In the genomic region with DNA sequence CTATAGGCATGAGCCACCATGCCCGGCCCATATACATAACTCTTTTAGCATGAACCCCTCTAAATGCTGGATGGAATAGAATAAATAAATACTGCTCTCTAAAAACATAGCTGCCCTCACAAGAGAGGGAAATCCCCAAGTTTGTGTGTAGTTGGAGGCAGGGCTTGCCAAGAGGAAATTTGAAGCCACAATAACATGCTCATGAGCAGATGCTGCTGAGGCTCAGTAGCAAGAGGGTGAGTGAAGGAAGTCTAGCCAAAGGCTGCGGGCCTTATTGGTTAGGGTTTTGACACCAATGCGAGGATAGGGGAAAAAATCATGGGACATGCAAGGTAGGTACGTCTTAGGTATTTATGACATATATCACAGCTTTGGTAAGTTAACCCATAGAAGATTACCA, we compare ENCODE assay signal across 8 cellular contexts. TPM values are rescaled to one million over a fixed set of nuclear protein-coding genes. Genes with fewer than 3 reads are reported as not detected.
A peak's percentile ranks its signal among the peaks of the same experiment; 100 is the strongest.
DNase-seq lines count a peak whose midpoint lies in the region; ATAC-seq and TF ChIP-seq lines count a peak whose summit lies in the region.

No MANE protein-coding gene starts in this region.

- no peak overlapping the region for H3K4me3 Mint-ChIP-seq in activated CD4-positive, alpha-beta T cell treated with anti-CD3 and anti-CD28 coated beads, Interleukin-2, amount 10 ng/mL, durations not matched to agents 7 days and 5 days
- H3K4me3 Mint-ChIP-seq in memory B cell: peak overlapping the region; percentile 1

- peaks cover 23% of the 10 kb centered on the region for H3K36me3 Mint-ChIP-seq in activated CD4-positive, alpha-beta T cell treated with anti-CD3 and anti-CD28 coated beads, Interleukin-2, amount 10 ng/mL, durations not matched to agents 7 days and 5 days (ENCODE audit: low read depth)
- peaks cover 2% of the 10 kb centered on the region for H3K36me3 Mint-ChIP-seq in memory B cell

- H3K4me1 ChIP-seq in esophagus muscularis mucosa (no peaks in the 10 kb centered on the region), ascending aorta (peaks cover 0 to under 1% of the 10 kb centered on the region in 2 donors), foreskin keratinocyte (no peaks in the 10 kb centered on the region)

- H3K27ac Mint-ChIP-seq in activated CD4-positive, alpha-beta T cell treated with anti-CD3 and anti-CD28 coated beads, Interleukin-2, amount 10 ng/mL, durations not matched to agents 7 days and 5 days: peak overlapping the region; percentile 83
- H3K27ac Mint-ChIP-seq in memory B cell: peak overlapping the region; percentile 87

- H3K36me3 ChIP-seq in esophagus muscularis mucosa (no peaks in the 10 kb centered on the region), ascending aorta (no peaks in the 10 kb centered on the region)

- H3K27ac ChIP-seq in esophagus muscularis mucosa (replicated peaks in 1 of 4) (no peak overlapping the region), ascending aorta (no peak overlapping the region), foreskin keratinocyte (no peak overlapping the region)

- H3K27me3 ChIP-seq in esophagus muscularis mucosa (no peaks in the 10 kb centered on the region), ascending aorta (no peaks in the 10 kb centered on the region), foreskin keratinocyte (no peaks in the 10 kb centered on the region)

- 57% methylated on average over 4 of the region's 4 CpGs for WGBS in esophagus muscularis mucosa

- H3K4me1 Mint-ChIP-seq in activated CD4-positive, alpha-beta T cell treated with anti-CD3 and anti-CD28 coated beads, Interleukin-2, amount 10 ng/mL, durations not matched to agents 7 days and 5 days: peaks cover 74% of the 10 kb centered on the region
- H3K4me1 Mint-ChIP-seq in memory B cell: peaks cover 42% of the 10 kb centered on the region

- TF ChIP-seq POLR2A in esophagus muscularis mucosa (IDR thresholded peaks at IDR 0.05; ENCODE audit: low read depth): no peak

- peak; percentile 73 for ATAC-seq in GM18868 (IDR thresholded peaks at IDR 0.05; ENCODE audit: unreplicated experiment)
- peak; percentile 71 for ATAC-seq in HG02870 (IDR thresholded peaks at IDR 0.05; ENCODE audit: unreplicated experiment)
- peak; percentile 99 for ATAC-seq in memory B cell (ENCODE audit: low read depth)
- no peak for ATAC-seq in foreskin keratinocyte

- CTCF ChIA-PET in activated CD4-positive, alpha-beta T cell treated with anti-CD3 and anti-CD28 coated beads, Interleukin-2, amount 10 ng/mL, durations not matched to agents 7 days and 5 days (lab: Charles Lee): interaction anchor here (1.0 to 3.2 kb wide), 2 partner anchors 14 to 17 kb away, joined by 5 to 14 read pairs; partner anchors contain the start of gene TPK1

- TF ChIP-seq CTCF in esophagus muscularis mucosa (IDR thresholded peaks at IDR 0.05): no peak
- TF ChIP-seq CTCF in ascending aorta (IDR thresholded peaks at IDR 0.05): no peak
- TF ChIP-seq CTCF in foreskin keratinocyte (conservative IDR thresholded peaks at IDR 0.05): no peak

- intact Hi-C loops in esophagus muscularis mucosa (cut with DNase I): no loop called here
- intact Hi-C loops in ascending aorta (cut with DNase I): no loop called here

- no peak for TF ChIP-seq EP300 in esophagus muscularis mucosa (IDR thresholded peaks at IDR 0.05)

- POLR2A ChIA-PET in activated CD4-positive, alpha-beta T cell treated with anti-CD3 and anti-CD28 coated beads, Interleukin-2, amount 10 ng/mL, durations not matched to agents 7 days and 5 days (lab: Charles Lee): interaction anchor here (2.5 kb wide), 1 partner anchor 17 kb away, joined by 12 read pairs; the partner anchor contains the start of gene TPK1

- H3K4me3 ChIP-seq in esophagus muscularis mucosa: no peak overlapping the region
- H3K4me3 ChIP-seq in ascending aorta: no peak overlapping the region

- peak; percentile 65 for DNase-seq in activated CD4-positive, alpha-beta T cell treated with anti-CD3 and anti-CD28 coated beads, Interleukin-2, amount 10 ng/mL, durations not matched to agents 7 days and 5 days
- DNase-seq in memory B cell (ENCODE audit: low spot score in 2 of 2) (peak in 1 of 2 donors; percentile 65), NCI-H2107 treated with DMSO at 0.1 percent for 48 hours (lab: John Stamatoyannopoulos, UW; ENCODE audit: unreplicated experiment) (no peak), esophagus muscularis mucosa (ENCODE audit: extremely low spot score) (no peak), ascending aorta (ENCODE audit: low spot score in 2 of 2) (no peak), foreskin keratinocyte (no peak)

- no peaks in the 10 kb centered on the region for H3K9me3 ChIP-seq in esophagus muscularis mucosa
- H3K9me3 ChIP-seq in ascending aorta: no peaks in the 10 kb centered on the region

- H3K27me3 Mint-ChIP-seq in activated CD4-positive, alpha-beta T cell treated with anti-CD3 and anti-CD28 coated beads, Interleukin-2, amount 10 ng/mL, durations not matched to agents 7 days and 5 days: no peaks in the 10 kb centered on the region
- H3K27me3 Mint-ChIP-seq in memory B cell: no peaks in the 10 kb centered on the region

- H3K9me3 Mint-ChIP-seq in activated CD4-positive, alpha-beta T cell treated with anti-CD3 and anti-CD28 coated beads, Interleukin-2, amount 10 ng/mL, durations not matched to agents 7 days and 5 days: no peaks in the 10 kb centered on the region
- no peaks in the 10 kb centered on the region for H3K9me3 Mint-ChIP-seq in memory B cell

RNA-seq across cellular contexts. Expression of gene TPK1, which starts 17.3 kb away (rescaled TPM):
- total RNA-seq in activated CD4-positive, alpha-beta T cell treated with anti-CD3 and anti-CD28 coated beads, Interleukin-2, amount 10 ng/mL, durations not matched to agents 7 days and 5 days: 10 to 100 TPM; 11.8 to 13.2 TPM
- 1 to 10 TPM; 2.7 to 4.3 (median 3.4) TPM for total RNA-seq in esophagus muscularis mucosa
- total RNA-seq in ascending aorta: 3.7 TPM
- 1.1 and 1.3 TPM in 2 replicates for total RNA-seq in foreskin keratinocyte
- 0.73 and 1.4 TPM in 2 replicates for polyA plus RNA-seq in foreskin keratinocyte
